In the genomic region with DNA sequence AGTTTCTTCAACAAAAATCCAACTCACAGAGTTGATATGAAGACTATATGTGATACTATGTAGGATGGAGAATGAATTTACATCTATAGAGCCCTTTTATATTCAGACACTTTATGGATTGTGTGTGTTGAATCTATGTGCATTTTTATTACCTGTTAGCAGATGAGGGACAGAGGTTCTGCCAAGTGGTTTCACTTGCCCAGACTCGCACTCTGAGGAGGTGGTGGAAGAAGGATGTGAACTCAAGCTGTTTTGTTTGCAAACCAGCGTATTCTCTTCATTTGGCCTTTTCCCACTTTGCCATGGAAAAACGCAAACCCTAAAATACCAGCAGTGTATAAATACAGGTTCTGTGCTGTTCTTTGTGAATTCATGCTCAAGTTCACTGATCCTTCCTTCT, we compare ENCODE assay signal across 23 cellular contexts.
"Had no signal": no experiment of that assay in that cellular context is flagged by ENCODE, and none has a peak within 500 bp of the region (broad histone marks: within the 10 kb centered on the region; RNA-seq: fewer than 3 reads in every experiment).

No MANE protein-coding gene starts in this region.

- H3K4me1 ChIP-seq: left ventricle myocardium inferior, stomach, thyroid gland, upper lobe of right lung had no signal

- H3K27ac ChIP-seq: left ventricle myocardium inferior, ovary, skin epidermis, stomach, testis, thyroid gland, upper lobe of right lung had no signal

- H3K27me3 ChIP-seq: ovary, testis, thyroid gland, upper lobe of right lung had no signal

- H3K4me3 ChIP-seq: left ventricle myocardium inferior, lung, mucosa of descending colon, ovary, skin epidermis, stomach, testis, thyroid gland, upper lobe of right lung had no signal

- ATAC-seq: mucosa of descending colon; naive thymus-derived CD4-positive, alpha-beta T cell; natural killer cell treated with Interleukin-12 subunit alpha and Interleukin-12 subunit beta and Interleukin-15 and Interleukin-18, amount 100 ng/mL, for 72 hours; right cardiac atrium; sciatic nerve; stimulated activated naive B cell treated with anti-CD40 and anti-IgM and Interleukin-4, amounts not matched to agents 10 μg/mL and 1 μg/mL and 100 μg/mL, for 72 hours; stimulated activated naive CD8-positive, alpha-beta T cell treated with anti-CD3 and anti-CD28 coated beads, Interleukin-15, Interleukin-2, amounts not matched to agents 100 U/mL and 50 U/mL, for 24 hours; upper lobe of right lung had no signal

- H3K36me3 ChIP-seq: left ventricle myocardium inferior, ovary, stomach, thyroid gland, upper lobe of right lung had no signal

- DNase-seq: hippocampal formation; kidney; left ventricle myocardium inferior; midbrain; mucosa of descending colon; naive thymus-derived CD4-positive, alpha-beta T cell; ovary; right cardiac atrium; stimulated activated CD4-positive, alpha-beta T cell treated with anti-CD3 and anti-CD28 coated beads, Interleukin-12 subunit alpha, Interleukin-12 subunit beta, amount 100 ng/mL, for 4 hours; stimulated activated CD4-positive, alpha-beta T cell treated with anti-CD3 and anti-CD28 coated beads, Interleukin-15, amount 100 ng/mL, for 24 hours; stimulated activated CD4-positive, alpha-beta T cell treated with anti-CD3 and anti-CD28 coated beads, Interleukin-2, amount 100 ng/mL, for 24 hours; stimulated activated CD4-positive, alpha-beta T cell treated with anti-CD3 and anti-CD28 coated beads, Interleukin-4, amount 100 ng/mL, for 1 hour; stimulated activated naive B cell treated with anti-CD40 and anti-IgM and Interleukin-4, amounts not matched to agents 10 μg/mL and 1 μg/mL and 100 μg/mL, for 72 hours; stimulated activated naive CD8-positive, alpha-beta T cell treated with anti-CD3 and anti-CD28 coated beads, Interleukin-15, Interleukin-2, amounts not matched to agents 100 U/mL and 50 U/mL, for 24 hours; stomach; testis; thyroid gland; trophoblast cell; upper lobe of right lung had no signal

- H3K9me3 ChIP-seq: left ventricle myocardium inferior, mucosa of descending colon, ovary, stomach, testis, thyroid gland, upper lobe of right lung had no signal
